ENCODE assay signal across 8 cellular contexts in the genomic region with DNA sequence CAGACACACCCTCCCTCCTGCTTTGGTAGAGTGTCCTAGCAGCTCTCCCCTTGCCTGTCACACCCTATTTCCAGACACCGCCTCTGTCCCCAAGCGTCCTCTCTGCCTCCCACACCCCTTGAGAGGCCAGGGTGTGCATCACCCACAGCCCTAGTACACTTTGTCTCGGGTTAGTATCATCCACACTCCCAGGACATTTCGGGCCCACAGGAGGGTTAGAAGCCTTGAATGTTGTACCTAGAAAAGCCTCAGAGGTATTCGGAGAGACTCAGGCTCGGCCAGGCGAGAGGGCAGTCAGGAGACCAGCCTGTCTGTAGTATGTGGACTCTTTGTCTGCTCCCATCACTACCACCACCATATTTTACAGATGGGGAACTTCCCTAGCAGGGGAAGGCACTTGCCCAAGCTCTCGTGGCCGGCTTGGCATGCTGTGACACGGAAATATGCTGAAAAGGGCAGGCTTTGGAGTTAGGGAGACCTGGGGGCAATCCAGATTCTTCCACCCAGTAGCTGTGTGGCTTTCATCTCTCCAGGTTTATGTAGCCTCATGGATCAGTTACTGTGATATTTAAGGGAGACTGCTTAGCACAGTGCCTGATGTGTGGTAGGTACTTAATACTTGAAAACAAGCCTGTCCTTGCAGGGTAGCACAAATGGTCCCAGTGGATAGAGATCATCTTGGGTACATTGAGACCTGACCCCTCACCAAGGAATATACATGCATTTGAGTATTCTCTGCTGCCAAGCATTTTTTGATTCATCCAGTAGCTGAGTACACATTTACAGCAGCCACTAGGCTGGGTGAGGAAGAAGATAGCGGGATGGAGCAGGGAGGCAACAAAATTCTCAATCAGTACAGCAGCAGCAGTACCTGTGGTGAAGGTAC. TPM values are rescaled to one million over a fixed set of nuclear protein-coding genes. Genes with fewer than 3 reads are reported as not detected.
DNase-seq lines count a peak whose midpoint lies in the region; ATAC-seq and TF ChIP-seq lines count a peak whose summit lies in the region.

No MANE protein-coding gene starts in this region.

- peak overlapping the region; percentile 86 for H3K4me2 ChIP-seq in Karpas-422 (ENCODE audit: low read depth, low read length, poor library complexity, severe bottlenecking)

- CTCF ChIA-PET in naive thymus-derived CD4-positive, alpha-beta T cell (lab: Charles Lee), result interaction anchor here (0.5 to 2.5 kb wide), 3 partner anchors 16 to 53 kb away, joined by 4 to 12 read pairs (median 4); no protein-coding TSS in a partner anchor

- no peaks in the 10 kb centered on the region for H3K27me3 Mint-ChIP-seq in naive thymus-derived CD4-positive, alpha-beta T cell

- TF ChIP-seq CTCF in AG10803 (conservative IDR thresholded peaks at IDR 0.05; ENCODE audit: low read length) (no peak), colonic mucosa (IDR thresholded peaks at IDR 0.05) (no peak)

- peak overlapping the region; percentile 99 for H3K4me3 ChIP-seq in AG10803 (ENCODE audit: low read length)
- H3K4me3 ChIP-seq in Karpas-422 (ENCODE audit: low read length), result peak overlapping the region; percentile 87
- peak overlapping the region; percentile 80 for H3K4me3 ChIP-seq in colonic mucosa
- H3K4me3 ChIP-seq in naive thymus-derived CD4-positive, alpha-beta T cell (ENCODE audit: low read length), result peak overlapping the region; percentile 100

- peaks cover 38 to 62% (median 59%) of the 10 kb centered on the region in 7 donors for H3K4me1 Mint-ChIP-seq in naive thymus-derived CD4-positive, alpha-beta T cell

- peaks cover 8% of the 10 kb centered on the region; the same call in 1 of the 2 replicates for H4K20me1 ChIP-seq in Karpas-422 (ENCODE audit: insufficient read depth, low read depth, low read length)

- H3K4me1 ChIP-seq in Karpas-422 (ENCODE audit: low read length), result peaks cover 28% of the 10 kb centered on the region
- peaks cover 14% of the 10 kb centered on the region for H3K4me1 ChIP-seq in colonic mucosa
- H3K4me1 ChIP-seq in naive thymus-derived CD4-positive, alpha-beta T cell (ENCODE audit: control insufficient read depth in 2 of 2, insufficient read depth in 2 of 2, low read length in 2 of 2), result peaks cover 28 to 30% of the 10 kb centered on the region in 2 donors

- POLR2A ChIA-PET in naive thymus-derived CD4-positive, alpha-beta T cell (lab: Charles Lee), result interaction anchor here (1.9 to 7.2 kb wide), 5 partner anchors 18 to 229 kb away, joined by 5 to 96 read pairs (median 22); a partner anchor contains a TSS

- H3K36me3 Mint-ChIP-seq in naive thymus-derived CD4-positive, alpha-beta T cell, result peaks cover 14 to 42% (median 22%) of the 10 kb centered on the region in 5 donors

- peaks cover 75% of the 10 kb centered on the region for H3K79me2 ChIP-seq in Karpas-422 (ENCODE audit: low read length)

- H3K27ac ChIP-seq in Karpas-422 (ENCODE audit: low read length) (no peak overlapping the region), colonic mucosa (peak overlapping the region; percentile 88)
- H3K27ac ChIP-seq in naive thymus-derived CD4-positive, alpha-beta T cell (ENCODE audit: low read depth, low read length), result peak overlapping the region; percentile 89

- intact Hi-C loops in colonic mucosa (cut with DNase I), result no loop called here
- intact Hi-C loops in naive thymus-derived CD4-positive, alpha-beta T cell (cut with micrococcal nuclease), result loop anchor here in 1 of 2 donors (10.0 kb wide), 2 partner anchors 471 to 1051 kb away; a partner anchor contains a TSS

- peak overlapping the region; percentile 89 for H3K9ac ChIP-seq in Karpas-422 (ENCODE audit: low read length)
- H3K9ac ChIP-seq in colonic mucosa (ENCODE audit: low read depth in 2 of 2, low read length in 2 of 2), result peak overlapping the region; percentile 88 to 96

- ATAC-seq in naive thymus-derived CD4-positive, alpha-beta T cell, result no peak
- ATAC-seq in esophagus mucosa, result no peak

- no peaks in the 10 kb centered on the region for H3K27me3 ChIP-seq in Karpas-422 (ENCODE audit: low read length)
- no peaks in the 10 kb centered on the region for H3K27me3 ChIP-seq in colonic mucosa
- no peaks in the 10 kb centered on the region for H3K27me3 ChIP-seq in naive thymus-derived CD4-positive, alpha-beta T cell (ENCODE audit: control insufficient read depth in 2 of 2, insufficient read depth in 2 of 2, low read length in 2 of 2)

- H3K36me3 ChIP-seq in Karpas-422 (ENCODE audit: insufficient read depth, low read length) (peaks cover 24% of the 10 kb centered on the region), colonic mucosa (peaks cover 3% of the 10 kb centered on the region)
- peaks cover 8 to 52% (median 14%) of the 10 kb centered on the region in 3 experiments for H3K36me3 ChIP-seq in naive thymus-derived CD4-positive, alpha-beta T cell (ENCODE audit: control insufficient read depth in 2 of 3, insufficient read depth in 3 of 3, low read length in 3 of 3)

- no peak overlapping the region for H2AFZ ChIP-seq in Karpas-422 (ENCODE audit: low read length)

- H3K9me2 ChIP-seq in Karpas-422 (replicated peaks; ENCODE audit: insufficient read depth, low read length), result no peaks in the 10 kb centered on the region

- DNase-seq in AG10803 (ENCODE audit: low read depth) (no peak), Karpas-422 (no peak), colonic mucosa (no peak), NCI-H2081 treated with DMSO at 0.1 percent for 48 hours (lab: John Stamatoyannopoulos, UW) (no peak), epidermal melanocyte (ENCODE audit: insufficient read length, low spot score) (no peak), AML-193 (lab: John Stamatoyannopoulos, UW) (no peak)
- DNase-seq in naive thymus-derived CD4-positive, alpha-beta T cell, result peak in 1 of 9 donors; percentile 8

- peak overlapping the region; percentile 87 to 97 (median 93) for H3K27ac Mint-ChIP-seq in naive thymus-derived CD4-positive, alpha-beta T cell

- H3K9me3 ChIP-seq in Karpas-422 (ENCODE audit: low read length) (no peaks in the 10 kb centered on the region), colonic mucosa (no peaks in the 10 kb centered on the region)
- no peaks in the 10 kb centered on the region for H3K9me3 ChIP-seq in naive thymus-derived CD4-positive, alpha-beta T cell (ENCODE audit: control insufficient read depth in 2 of 3, low read length in 3 of 3)

- H3K9me3 Mint-ChIP-seq in naive thymus-derived CD4-positive, alpha-beta T cell, result no peaks in the 10 kb centered on the region

- H3K4me3 Mint-ChIP-seq in naive thymus-derived CD4-positive, alpha-beta T cell, result peak overlapping the region; percentile 92 to 98 (median 96)

RNA-seq across cellular contexts. Expression of a gene that starts 1.4 kb away (rescaled TPM):
- total RNA-seq in Karpas-422 (2014; rRNA removed; shearing (Covaris generic); ENCODE audit: low replicate concordance), result 28.4 and 31.9 TPM in 2 replicates
- total RNA-seq in colonic mucosa (10 to 100 TPM; 25.4 to 31.1 TPM), esophagus mucosa (55.7 TPM)
- total RNA-seq in naive thymus-derived CD4-positive, alpha-beta T cell, result 10 to 100 TPM; 30.1 to 54.8 (median 46.5) TPM
- polyA plus RNA-seq in naive thymus-derived CD4-positive, alpha-beta T cell, result 10 to 100 TPM; 55.6 to 55.8 TPM

RNA-seq across cellular contexts. Expression of a gene that starts 1.6 kb away (rescaled TPM):
- total RNA-seq in Karpas-422 (2014; rRNA removed; shearing (Covaris generic); ENCODE audit: low replicate concordance), result 19.4 and 19.7 TPM in 2 replicates
- total RNA-seq in colonic mucosa (10 to 100 TPM; 14.5 to 25.4 TPM), esophagus mucosa (13.0 TPM)
- total RNA-seq in naive thymus-derived CD4-positive, alpha-beta T cell, result 10 to 100 TPM in 1 of 5 experiments, 1 to 10 TPM in 4; 3.3 to 14.1 (median 8.4) TPM
- 10 to 100 TPM in 1 of 2 donors, 1 to 10 TPM in 1; 9.8 to 12.6 TPM for polyA plus RNA-seq in naive thymus-derived CD4-positive, alpha-beta T cell

RNA-seq across cellular contexts. Expression of a gene that starts 52.1 kb away (rescaled TPM):
- total RNA-seq in Karpas-422 (2014; rRNA removed; shearing (Covaris generic); ENCODE audit: low replicate concordance), result 30.3 and 38.0 TPM in 2 replicates
- total RNA-seq in colonic mucosa (10 to 100 TPM; 14.7 to 23.3 TPM), esophagus mucosa (13.4 TPM)
- total RNA-seq in naive thymus-derived CD4-positive, alpha-beta T cell, result 10 to 100 TPM; 56.3 to 94.8 (median 78.1) TPM
- 10 to 100 TPM; 50.0 to 54.2 TPM for polyA plus RNA-seq in naive thymus-derived CD4-positive, alpha-beta T cell

RNA-seq across cellular contexts. Expression of a gene that starts 52.4 kb away (rescaled TPM):
- total RNA-seq in Karpas-422 (2014; rRNA removed; shearing (Covaris generic); ENCODE audit: low replicate concordance), result 13.8 and 14.2 TPM in 2 replicates
- total RNA-seq in colonic mucosa (10 to 100 TPM; 12.4 to 16.4 TPM), esophagus mucosa (10.3 TPM)
- total RNA-seq in naive thymus-derived CD4-positive, alpha-beta T cell, result 10 to 100 TPM in 1 of 5 experiments, 1 to 10 TPM in 4; 6.0 to 14.1 (median 8.0) TPM
- polyA plus RNA-seq in naive thymus-derived CD4-positive, alpha-beta T cell, result 10 to 100 TPM; 10.5 to 26.2 TPM
